Comparison of ENCODE assay signal across 34 cellular contexts in genomic region chr7:78709658-78710057, GRCh38.
"Had no signal": no experiment of that assay in that cellular context is flagged by ENCODE, and none has a peak within 500 bp of the region (broad histone marks: within the 10 kb centered on the region; RNA-seq: fewer than 3 reads in every experiment).

No MANE protein-coding gene starts in this region.

- H3K27ac ChIP-seq: adrenal gland, body of pancreas, brain microvascular endothelial cell, cardiac muscle cell, WERI-Rb-1 had no signal

- H3K4me1 ChIP-seq: adrenal gland, body of pancreas had no signal

- H3K9me3 ChIP-seq: adrenal gland, body of pancreas had no signal

- H3K27ac Mint-ChIP-seq: activated B cell treated with CpG ODN at 0.5 μM for 24 hours; activated CD4-positive, alpha-beta memory T cell treated with anti-CD3 and anti-CD28 coated beads for 36 hours; activated CD4-positive, alpha-beta T cell treated with anti-CD3 and anti-CD28 coated beads, Interleukin-2, amount 10 ng/mL, durations not matched to agents 24 days and 14 days; activated CD8-positive, alpha-beta T cell treated with anti-CD3 and anti-CD28 coated beads for 36 hours; activated naive CD4-positive, alpha-beta T cell treated with anti-CD3 and anti-CD28 coated beads, Interleukin-2, amount 10 ng/mL, durations not matched to agents 7 days and 5 days; activated naive CD4-positive, alpha-beta T cell treated with anti-CD3 and anti-CD28 coated beads, Interleukin-2, amount 50 U/mL, for 24 hours; activated naive CD8-positive, alpha-beta T cell; activated T-helper 2 cell treated with anti-CD3 and anti-CD28 coated beads, Interferon-gamma antibody, Interleukin-2, Interleukin-4, amounts not matched to agents 10 μg/mL and 5 μg/mL and 100 μg/mL, durations not matched to agents 14 hours and 24 hours and 36 hours; T-helper 1 cell treated with Interleukin-12 subunit alpha and Interleukin-12 subunit beta and Interleukin-4 antibody, amounts not matched to agents 30 μg/mL and 1 μg/mL, for 36 hours; T-helper 2 cell treated with Interferon-gamma antibody and Interleukin-4, amounts not matched to agents 5 μg/mL and 100 μg/mL, for 36 hours had no signal

- H3K27me3 Mint-ChIP-seq: activated B cell treated with CpG ODN at 0.5 μM for 24 hours; activated CD4-positive, alpha-beta memory T cell treated with anti-CD3 and anti-CD28 coated beads for 36 hours; activated CD4-positive, alpha-beta T cell treated with anti-CD3 and anti-CD28 coated beads, Interleukin-2, amount 10 ng/mL, durations not matched to agents 24 days and 14 days; activated CD8-positive, alpha-beta T cell treated with anti-CD3 and anti-CD28 coated beads for 36 hours; activated naive CD4-positive, alpha-beta T cell treated with anti-CD3 and anti-CD28 coated beads, Interleukin-2, amount 10 ng/mL, durations not matched to agents 7 days and 5 days; activated naive CD4-positive, alpha-beta T cell treated with anti-CD3 and anti-CD28 coated beads, Interleukin-2, amount 50 U/mL, for 24 hours; activated naive CD8-positive, alpha-beta T cell; central memory CD8-positive, alpha-beta T cell had no signal

- H3K4me1 Mint-ChIP-seq: activated B cell treated with CpG ODN at 0.5 μM for 24 hours; activated CD4-positive, alpha-beta T cell treated with anti-CD3 and anti-CD28 coated beads, Interleukin-2, amount 10 ng/mL, durations not matched to agents 24 days and 14 days; activated naive CD4-positive, alpha-beta T cell treated with anti-CD3 and anti-CD28 coated beads, Interleukin-2, amount 10 ng/mL, durations not matched to agents 7 days and 5 days; activated naive CD4-positive, alpha-beta T cell treated with anti-CD3 and anti-CD28 coated beads, Interleukin-2, amount 50 U/mL, for 24 hours; central memory CD8-positive, alpha-beta T cell had no signal

- H3K4me3 Mint-ChIP-seq: activated B cell treated with CpG ODN at 0.5 μM for 24 hours; activated CD4-positive, alpha-beta memory T cell treated with anti-CD3 and anti-CD28 coated beads for 36 hours; activated CD4-positive, alpha-beta T cell treated with anti-CD3 and anti-CD28 coated beads, Interleukin-2, amount 10 ng/mL, durations not matched to agents 24 days and 14 days; activated CD8-positive, alpha-beta T cell treated with anti-CD3 and anti-CD28 coated beads for 36 hours; activated naive CD4-positive, alpha-beta T cell treated with anti-CD3 and anti-CD28 coated beads, Interleukin-2, amount 10 ng/mL, durations not matched to agents 7 days and 5 days; activated naive CD4-positive, alpha-beta T cell treated with anti-CD3 and anti-CD28 coated beads, Interleukin-2, amount 50 U/mL, for 24 hours; activated naive CD8-positive, alpha-beta T cell; central memory CD8-positive, alpha-beta T cell; T-helper 1 cell treated with Interleukin-12 subunit alpha and Interleukin-12 subunit beta and Interleukin-4 antibody, amounts not matched to agents 30 μg/mL and 1 μg/mL, for 36 hours; T-helper 2 cell treated with Interferon-gamma antibody and Interleukin-4, amounts not matched to agents 5 μg/mL and 100 μg/mL, for 36 hours had no signal

- H3K9me3 Mint-ChIP-seq: activated B cell treated with CpG ODN at 0.5 μM for 24 hours; activated CD4-positive, alpha-beta memory T cell treated with anti-CD3 and anti-CD28 coated beads for 36 hours; activated CD4-positive, alpha-beta T cell treated with anti-CD3 and anti-CD28 coated beads, Interleukin-2, amount 10 ng/mL, durations not matched to agents 24 days and 14 days; activated naive CD4-positive, alpha-beta T cell treated with anti-CD3 and anti-CD28 coated beads, Interleukin-2, amount 10 ng/mL, durations not matched to agents 7 days and 5 days; activated T-helper 2 cell treated with anti-CD3 and anti-CD28 coated beads, Interferon-gamma antibody, Interleukin-2, Interleukin-4, amounts not matched to agents 10 μg/mL and 5 μg/mL and 100 μg/mL, durations not matched to agents 14 hours and 24 hours and 36 hours; T-helper 2 cell treated with Interferon-gamma antibody and Interleukin-4, amounts not matched to agents 5 μg/mL and 100 μg/mL, for 36 hours had no signal

- H3K27me3 ChIP-seq: adrenal gland, body of pancreas, brain microvascular endothelial cell, cardiac muscle cell had no signal

- DNase-seq: activated B cell treated with CpG ODN at 0.5 μM for 24 hours; activated CD4-positive, alpha-beta memory T cell treated with anti-CD3 and anti-CD28 coated beads for 36 hours; activated CD4-positive, alpha-beta T cell treated with anti-CD3 and anti-CD28 coated beads for 4 hours; activated CD4-positive, alpha-beta T cell treated with anti-CD3 and anti-CD28 coated beads, Interleukin-2, amount 10 ng/mL, durations not matched to agents 24 days and 14 days; activated CD4-positive, alpha-beta T cell treated with anti-CD3 and anti-CD28 coated beads, Interleukin-2, amount 50 U/mL, for 1 hour; activated CD4-positive, alpha-beta T cell treated with anti-CD3 and anti-CD28 coated beads, Interleukin-2, amount 50 U/mL, for 4 hours; activated CD4-positive, CD25-positive, alpha-beta regulatory T cell treated with anti-CD3 and anti-CD28 coated beads, Interleukin-2, amount 50 U/mL, for 72 hours; activated CD8-positive, alpha-beta memory T cell treated with anti-CD3 and anti-CD28 coated beads, Interleukin-2, amount 50 U/mL, for 4 hours; activated CD8-positive, alpha-beta T cell treated with anti-CD3 and anti-CD28 coated beads for 36 hours; activated effector memory CD4-positive, alpha-beta T cell treated with Interleukin-2 at 50 U/mL for 16 hours; activated gamma-delta T cell; activated naive CD4-positive, alpha-beta T cell treated with anti-CD3 and anti-CD28 coated beads, Interleukin-2, amount 10 ng/mL, durations not matched to agents 7 days and 5 days; activated naive CD4-positive, alpha-beta T cell treated with Interleukin-2 at 50 U/mL for 16 hours; activated T-cell treated with anti-CD3 and anti-CD28 coated beads for 4 hours; activated T-cell treated with anti-CD3 and anti-CD28 coated beads, Interleukin-2, amount 50 U/mL, for 1 hour; activated T-cell treated with anti-CD3 and anti-CD28 coated beads, Interleukin-2, amount 50 U/mL, for 48 hours; adrenal gland; amniotic stem cell; aorta; body of pancreas; brain microvascular endothelial cell; caudate nucleus; cerebellar nuclear complex; T-helper 1 cell; T-helper 2 cell; T-helper 9 cell; WERI-Rb-1 had no signal

- ATAC-seq: activated CD8-positive, alpha-beta T cell treated with anti-CD3 and anti-CD28 coated beads for 36 hours; body of pancreas had no signal

- H3K4me3 ChIP-seq: adrenal gland, body of pancreas, cardiac muscle cell had no signal

- H3K36me3 Mint-ChIP-seq: activated CD4-positive, alpha-beta memory T cell treated with anti-CD3 and anti-CD28 coated beads for 36 hours; activated naive CD4-positive, alpha-beta T cell treated with anti-CD3 and anti-CD28 coated beads, Interleukin-2, amount 10 ng/mL, durations not matched to agents 7 days and 5 days; activated naive CD4-positive, alpha-beta T cell treated with anti-CD3 and anti-CD28 coated beads, Interleukin-2, amount 50 U/mL, for 24 hours; activated naive CD8-positive, alpha-beta T cell had no signal

- H3K36me3 ChIP-seq: adrenal gland, brain microvascular endothelial cell, cardiac muscle cell, WERI-Rb-1 had no signal
